ENCODE assay signal across 16 cellular contexts in genomic region chr9:75039006-75039405, GRCh38. TPM values are rescaled to one million over a fixed set of nuclear protein-coding genes. Genes with fewer than 3 reads are reported as not detected.
DNase-seq lines count a peak whose midpoint lies in the region; ATAC-seq and TF ChIP-seq lines count a peak whose summit lies in the region.
"Had no signal": no experiment of that assay in that cellular context is flagged by ENCODE, and none has a peak within 500 bp of the region (broad histone marks: within the 10 kb centered on the region; RNA-seq: fewer than 3 reads in every experiment).

No MANE protein-coding gene starts in this region.

- no peak for ATAC-seq in stimulated activated effector memory CD8-positive, alpha-beta T cell treated with anti-CD3 and anti-CD28 coated beads, Interleukin-12 subunit alpha, Interleukin-12 subunit beta, amount 100 ng/mL, for 72 hours
- ATAC-seq: activated CD8-positive, alpha-beta T cell treated with anti-CD3 and anti-CD28 coated beads, Interleukin-2, amount 10 ng/mL, durations not matched to agents 7 days and 5 days; natural killer cell treated with Interleukin-12 subunit alpha and Interleukin-12 subunit beta and Interleukin-15 and Interleukin-18, amount 100 ng/mL, for 72 hours; right lobe of liver had no signal

- H3K4me3 Mint-ChIP-seq in stimulated activated effector memory CD8-positive, alpha-beta T cell treated with anti-CD3 and anti-CD28 coated beads, Interleukin-12 subunit alpha, Interleukin-12 subunit beta, amount 100 ng/mL, for 72 hours = no peak overlapping the region
- H3K4me3 Mint-ChIP-seq: activated CD8-positive, alpha-beta T cell treated with anti-CD3 and anti-CD28 coated beads, Interleukin-2, amount 10 ng/mL, durations not matched to agents 7 days and 5 days; natural killer cell treated with Interleukin-12 subunit alpha and Interleukin-12 subunit beta and Interleukin-15 and Interleukin-18, amount 100 ng/mL, for 72 hours had no signal

- H3K9me3 ChIP-seq in vagina = no peaks in the 10 kb centered on the region
- H3K9me3 ChIP-seq: HAP-1, heart right ventricle, right lobe of liver had no signal

- no peaks in the 10 kb centered on the region for H3K27me3 ChIP-seq in vagina
- H3K27me3 ChIP-seq: right lobe of liver had no signal

- peak; percentile 60 for DNase-seq in H4 (ENCODE audit: low spot score)
- DNase-seq in astrocyte of the hippocampus (ENCODE audit: low read depth, low spot score) = peak; percentile 18
- DNase-seq in inferior parietal cortex (ENCODE audit: extremely low spot score) = peak; percentile 29
- DNase-seq in vagina (ENCODE audit: extremely low spot score in 2 of 2) = no peak
- no peak for DNase-seq in head of caudate nucleus
- DNase-seq in retina = no peak
- DNase-seq in stimulated activated effector memory CD8-positive, alpha-beta T cell treated with anti-CD3 and anti-CD28 coated beads, Interleukin-12 subunit alpha, Interleukin-12 subunit beta, amount 100 ng/mL, for 72 hours (ENCODE audit: low spot score in 2 of 2) = no peak
- DNase-seq: activated CD8-positive, alpha-beta T cell treated with anti-CD3 and anti-CD28 coated beads, Interleukin-2, amount 10 ng/mL, durations not matched to agents 7 days and 5 days; activated gamma-delta T cell; heart right ventricle; NCI-H2081; right lobe of liver; SIG-M5; stimulated activated naive CD4-positive, alpha-beta T cell treated with Interleukin-2 at 50 U/mL for 16 hours had no signal

- peaks cover 9% of the 10 kb centered on the region for H3K4me1 Mint-ChIP-seq in stimulated activated effector memory CD8-positive, alpha-beta T cell treated with anti-CD3 and anti-CD28 coated beads, Interleukin-12 subunit alpha, Interleukin-12 subunit beta, amount 100 ng/mL, for 72 hours

- H3K27ac Mint-ChIP-seq in stimulated activated effector memory CD8-positive, alpha-beta T cell treated with anti-CD3 and anti-CD28 coated beads, Interleukin-12 subunit alpha, Interleukin-12 subunit beta, amount 100 ng/mL, for 72 hours = no peak overlapping the region
- H3K27ac Mint-ChIP-seq: activated CD8-positive, alpha-beta T cell treated with anti-CD3 and anti-CD28 coated beads, Interleukin-2, amount 10 ng/mL, durations not matched to agents 7 days and 5 days; natural killer cell treated with Interleukin-12 subunit alpha and Interleukin-12 subunit beta and Interleukin-15 and Interleukin-18, amount 100 ng/mL, for 72 hours had no signal

- no peak overlapping the region for H3K4me3 ChIP-seq in vagina
- H3K4me3 ChIP-seq: HAP-1, heart right ventricle, right lobe of liver had no signal

- H3K36me3 ChIP-seq in vagina = no peaks in the 10 kb centered on the region
- H3K36me3 ChIP-seq: HAP-1, heart right ventricle, right lobe of liver had no signal

- no peaks in the 10 kb centered on the region for H3K36me3 Mint-ChIP-seq in stimulated activated effector memory CD8-positive, alpha-beta T cell treated with anti-CD3 and anti-CD28 coated beads, Interleukin-12 subunit alpha, Interleukin-12 subunit beta, amount 100 ng/mL, for 72 hours
- H3K36me3 Mint-ChIP-seq: natural killer cell treated with Interleukin-12 subunit alpha and Interleukin-12 subunit beta and Interleukin-15 and Interleukin-18, amount 100 ng/mL, for 72 hours had no signal

- H3K9me3 Mint-ChIP-seq in stimulated activated effector memory CD8-positive, alpha-beta T cell treated with anti-CD3 and anti-CD28 coated beads, Interleukin-12 subunit alpha, Interleukin-12 subunit beta, amount 100 ng/mL, for 72 hours = no peaks in the 10 kb centered on the region
- H3K9me3 Mint-ChIP-seq: natural killer cell treated with Interleukin-12 subunit alpha and Interleukin-12 subunit beta and Interleukin-15 and Interleukin-18, amount 100 ng/mL, for 72 hours had no signal

- intact Hi-C loops in vagina (cut with DNase I) = no loop called here
- intact Hi-C loops in head of caudate nucleus (cut with DNase I) = no loop called here

- H3K4me1 ChIP-seq in vagina = no peaks in the 10 kb centered on the region
- H3K4me1 ChIP-seq: HAP-1, heart right ventricle, right lobe of liver had no signal

- no peak for TF ChIP-seq CTCF in vagina (IDR thresholded peaks at IDR 0.05)

- no peak for TF ChIP-seq POLR2A in vagina (IDR thresholded peaks at IDR 0.05)

- peak overlapping the region; percentile 47 for H3K27ac ChIP-seq in vagina
- H3K27ac ChIP-seq: heart right ventricle, right lobe of liver had no signal

RNA-seq across cellular contexts. Expression of gene CARNMT1, which starts 10.9 kb away (rescaled TPM):
- 19.6 and 30.3 TPM in 2 replicates for total RNA-seq in H4 (2014; rRNA removed; shearing (Covaris generic))
- 15.5 TPM for total RNA-seq in vagina

RNA-seq across cellular contexts. Expression of gene NMRK1, which starts 48.9 kb away (rescaled TPM):
- 5.8 and 12.8 TPM in 2 replicates for total RNA-seq in H4 (2014; rRNA removed; shearing (Covaris generic))
- total RNA-seq in vagina = 20.4 TPM

RNA-seq across cellular contexts. Expression of gene OSTF1, which starts 49.3 kb away (rescaled TPM):
- total RNA-seq in H4 (2014; rRNA removed; shearing (Covaris generic)) = 29.7 and 32.3 TPM in 2 replicates
- 25.0 TPM for total RNA-seq in vagina

Comparison
In these comparisons a context has a peak if more than half of its experiments do, and no peak if none do; other contexts are left out.
1. DNase-seq: peak in H4 (single experiment), astrocyte of the hippocampus (single experiment) and inferior parietal cortex (single experiment); none in vagina (0 of 2), head of caudate nucleus (0 of 42), retina (single experiment) and stimulated activated effector memory CD8-positive, alpha-beta T cell treated with anti-CD3 and anti-CD28 coated beads, Interleukin-12 subunit alpha, Interleukin-12 subunit beta, amount 100 ng/mL, for 72 hours (0 of 2).